2 cellular contexts compared by ENCODE assay signal in the genomic region with DNA sequence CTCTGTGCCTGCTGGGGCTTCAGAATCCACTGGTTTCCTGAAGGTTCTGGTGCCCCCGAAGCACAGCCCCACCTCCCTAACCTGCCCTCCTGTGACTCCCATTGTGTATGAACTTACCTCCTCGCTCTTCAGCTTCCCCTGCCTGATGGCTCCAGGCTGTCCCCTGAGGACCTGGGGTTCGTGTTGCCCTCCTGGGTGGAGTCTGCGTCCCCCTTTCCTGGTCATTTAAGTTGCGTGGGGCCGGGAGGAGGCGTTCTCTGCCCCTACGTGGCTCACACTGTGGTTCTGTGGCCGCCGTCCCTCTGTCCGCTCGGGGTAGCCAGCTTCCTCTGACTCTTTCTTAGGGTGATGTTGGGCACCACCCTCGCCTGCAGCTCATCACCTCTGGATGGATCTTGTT.
TF ChIP-seq lines count a peak whose summit lies in the region.

No MANE protein-coding gene starts in this region.

TF ChIP-seq in HepG2, 621 proteins besides CTCF, POLR2A, EP300 and RAD21 (continues in another document):
- no peak for TF ChIP-seq ATRX (CRISPR knock-in tag; IDR thresholded peaks at IDR 0.05; ENCODE audit: borderline replicate concordance)
- no peak for TF ChIP-seq FOXP1 (IDR thresholded peaks at IDR 0.05)
- no peak for TF ChIP-seq FOXP1 (CRISPR knock-in tag; IDR thresholded peaks at IDR 0.05)
- no peak for TF ChIP-seq PTBP1 (IDR thresholded peaks at IDR 0.05; ENCODE audit: low read depth, low read length, poor library complexity, severe bottlenecking)
- no peak for TF ChIP-seq HHEX (CRISPR knock-in tag; IDR thresholded peaks at IDR 0.05)
- no peak for TF ChIP-seq ZNF766 (CRISPR knock-in tag; IDR thresholded peaks at IDR 0.05; ENCODE audit: borderline replicate concordance)
- TF ChIP-seq NFIC (IDR thresholded peaks at IDR 0.05; ENCODE audit: low read length): no peak
- no peak for TF ChIP-seq KDM3A (CRISPR knock-in tag; IDR thresholded peaks at IDR 0.05; ENCODE audit: low read depth)
- TF ChIP-seq PHF8 (CRISPR knock-in tag; IDR thresholded peaks at IDR 0.05): no peak
- no peak for TF ChIP-seq KLF9 (CRISPR knock-in tag; IDR thresholded peaks at IDR 0.05; ENCODE audit: low read depth)
- no peak for TF ChIP-seq ZNF430 (CRISPR knock-in tag; IDR thresholded peaks at IDR 0.05)
- no peak for TF ChIP-seq ZNF432 (CRISPR knock-in tag; IDR thresholded peaks at IDR 0.05; ENCODE audit: borderline replicate concordance)
- TF ChIP-seq ZNF552 (CRISPR knock-in tag; IDR thresholded peaks at IDR 0.05; ENCODE audit: borderline replicate concordance): no peak
- TF ChIP-seq HNRNPL (IDR thresholded peaks at IDR 0.05; ENCODE audit: low read depth, low read length): no peak
- TF ChIP-seq ZNF75D (CRISPR knock-in tag; IDR thresholded peaks at IDR 0.05; ENCODE audit: borderline replicate concordance): no peak
- no peak for TF ChIP-seq ADNP (CRISPR knock-in tag; IDR thresholded peaks at IDR 0.05)
- TF ChIP-seq ZNF318 (CRISPR knock-in tag; IDR thresholded peaks at IDR 0.05): no peak
- TF ChIP-seq, protein P1, sequence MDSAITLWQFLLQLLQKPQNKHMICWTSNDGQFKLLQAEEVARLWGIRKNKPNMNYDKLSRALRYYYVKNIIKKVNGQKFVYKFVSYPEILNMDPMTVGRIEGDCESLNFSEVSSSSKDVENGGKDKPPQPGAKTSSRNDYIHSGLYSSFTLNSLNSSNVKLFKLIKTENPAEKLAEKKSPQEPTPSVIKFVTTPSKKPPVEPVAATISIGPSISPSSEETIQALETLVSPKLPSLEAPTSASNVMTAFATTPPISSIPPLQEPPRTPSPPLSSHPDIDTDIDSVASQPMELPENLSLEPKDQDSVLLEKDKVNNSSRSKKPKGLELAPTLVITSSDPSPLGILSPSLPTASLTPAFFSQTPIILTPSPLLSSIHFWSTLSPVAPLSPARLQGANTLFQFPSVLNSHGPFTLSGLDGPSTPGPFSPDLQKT (CRISPR knock-in tag; IDR thresholded peaks at IDR 0.05; ENCODE audit: borderline replicate concordance): no peak
- no peak for TF ChIP-seq NFIB (CRISPR knock-in tag; IDR thresholded peaks at IDR 0.05; ENCODE audit: borderline replicate concordance)
- TF ChIP-seq, protein P2, sequence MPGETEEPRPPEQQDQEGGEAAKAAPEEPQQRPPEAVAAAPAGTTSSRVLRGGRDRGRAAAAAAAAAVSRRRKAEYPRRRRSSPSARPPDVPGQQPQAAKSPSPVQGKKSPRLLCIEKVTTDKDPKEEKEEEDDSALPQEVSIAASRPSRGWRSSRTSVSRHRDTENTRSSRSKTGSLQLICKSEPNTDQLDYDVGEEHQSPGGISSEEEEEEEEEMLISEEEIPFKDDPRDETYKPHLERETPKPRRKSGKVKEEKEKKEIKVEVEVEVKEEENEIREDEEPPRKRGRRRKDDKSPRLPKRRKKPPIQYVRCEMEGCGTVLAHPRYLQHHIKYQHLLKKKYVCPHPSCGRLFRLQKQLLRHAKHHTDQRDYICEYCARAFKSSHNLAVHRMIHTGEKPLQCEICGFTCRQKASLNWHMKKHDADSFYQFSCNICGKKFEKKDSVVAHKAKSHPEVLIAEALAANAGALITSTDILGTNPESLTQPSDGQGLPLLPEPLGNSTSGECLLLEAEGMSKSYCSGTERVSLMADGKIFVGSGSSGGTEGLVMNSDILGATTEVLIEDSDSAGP (CRISPR knock-in tag; IDR thresholded peaks at IDR 0.05; ENCODE audit: borderline replicate concordance): no peak

TF ChIP-seq in SK-N-SH, 30 proteins besides CTCF, POLR2A, EP300 and RAD21:
- no peak for TF ChIP-seq RCOR1 (IDR thresholded peaks at IDR 0.05; ENCODE audit: low read length)
- no peak for TF ChIP-seq NRF1 (IDR thresholded peaks at IDR 0.05; ENCODE audit: low read depth, low read length)
- no peak for TF ChIP-seq ELF1 (IDR thresholded peaks at IDR 0.05)
- TF ChIP-seq MEF2A (IDR thresholded peaks at IDR 0.05; ENCODE audit: borderline replicate concordance, low read depth): no peak
- no peak for TF ChIP-seq MAX (IDR thresholded peaks at IDR 0.05; ENCODE audit: low read depth)
- no peak for TF ChIP-seq JUND (IDR thresholded peaks at IDR 0.05)
- no peak for TF ChIP-seq NFIC (IDR thresholded peaks at IDR 0.05; ENCODE audit: borderline replicate concordance)
- no peak for TF ChIP-seq MXI1 (IDR thresholded peaks at IDR 0.05; ENCODE audit: low read depth, low read length)
- TF ChIP-seq FOSL2 (IDR thresholded peaks at IDR 0.05; ENCODE audit: borderline replicate concordance, low read depth): no peak
- TF ChIP-seq EZH2phosphoT487 (IDR thresholded peaks at IDR 0.05; ENCODE audit: borderline replicate concordance, low read depth): no peak
- TF ChIP-seq, protein P3, sequence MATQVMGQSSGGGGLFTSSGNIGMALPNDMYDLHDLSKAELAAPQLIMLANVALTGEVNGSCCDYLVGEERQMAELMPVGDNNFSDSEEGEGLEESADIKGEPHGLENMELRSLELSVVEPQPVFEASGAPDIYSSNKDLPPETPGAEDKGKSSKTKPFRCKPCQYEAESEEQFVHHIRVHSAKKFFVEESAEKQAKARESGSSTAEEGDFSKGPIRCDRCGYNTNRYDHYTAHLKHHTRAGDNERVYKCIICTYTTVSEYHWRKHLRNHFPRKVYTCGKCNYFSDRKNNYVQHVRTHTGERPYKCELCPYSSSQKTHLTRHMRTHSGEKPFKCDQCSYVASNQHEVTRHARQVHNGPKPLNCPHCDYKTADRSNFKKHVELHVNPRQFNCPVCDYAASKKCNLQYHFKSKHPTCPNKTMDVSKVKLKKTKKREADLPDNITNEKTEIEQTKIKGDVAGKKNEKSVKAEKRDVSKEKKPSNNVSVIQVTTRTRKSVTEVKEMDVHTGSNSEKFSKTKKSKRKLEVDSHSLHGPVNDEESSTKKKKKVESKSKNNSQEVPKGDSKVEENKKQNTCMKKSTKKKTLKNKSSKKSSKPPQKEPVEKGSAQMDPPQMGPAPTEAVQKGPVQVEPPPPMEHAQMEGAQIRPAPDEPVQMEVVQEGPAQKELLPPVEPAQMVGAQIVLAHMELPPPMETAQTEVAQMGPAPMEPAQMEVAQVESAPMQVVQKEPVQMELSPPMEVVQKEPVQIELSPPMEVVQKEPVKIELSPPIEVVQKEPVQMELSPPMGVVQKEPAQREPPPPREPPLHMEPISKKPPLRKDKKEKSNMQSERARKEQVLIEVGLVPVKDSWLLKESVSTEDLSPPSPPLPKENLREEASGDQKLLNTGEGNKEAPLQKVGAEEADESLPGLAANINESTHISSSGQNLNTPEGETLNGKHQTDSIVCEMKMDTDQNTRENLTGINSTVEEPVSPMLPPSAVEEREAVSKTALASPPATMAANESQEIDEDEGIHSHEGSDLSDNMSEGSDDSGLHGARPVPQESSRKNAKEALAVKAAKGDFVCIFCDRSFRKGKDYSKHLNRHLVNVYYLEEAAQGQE (IDR thresholded peaks at IDR 0.05; ENCODE audit: low read depth, low read length): no peak
- no peak for TF ChIP-seq GABPA (IDR thresholded peaks at IDR 0.05; ENCODE audit: low read depth)
- no peak for TF ChIP-seq RFX5 (IDR thresholded peaks at IDR 0.05; ENCODE audit: low read length)
- TF ChIP-seq, protein P4, sequence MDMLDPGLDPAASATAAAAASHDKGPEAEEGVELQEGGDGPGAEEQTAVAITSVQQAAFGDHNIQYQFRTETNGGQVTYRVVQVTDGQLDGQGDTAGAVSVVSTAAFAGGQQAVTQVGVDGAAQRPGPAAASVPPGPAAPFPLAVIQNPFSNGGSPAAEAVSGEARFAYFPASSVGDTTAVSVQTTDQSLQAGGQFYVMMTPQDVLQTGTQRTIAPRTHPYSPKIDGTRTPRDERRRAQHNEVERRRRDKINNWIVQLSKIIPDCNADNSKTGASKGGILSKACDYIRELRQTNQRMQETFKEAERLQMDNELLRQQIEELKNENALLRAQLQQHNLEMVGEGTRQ (IDR thresholded peaks at IDR 0.05; ENCODE audit: borderline replicate concordance, low read depth, low read length): no peak
- TF ChIP-seq TCF12 (IDR thresholded peaks at IDR 0.05): no peak
- TF ChIP-seq, protein P5, sequence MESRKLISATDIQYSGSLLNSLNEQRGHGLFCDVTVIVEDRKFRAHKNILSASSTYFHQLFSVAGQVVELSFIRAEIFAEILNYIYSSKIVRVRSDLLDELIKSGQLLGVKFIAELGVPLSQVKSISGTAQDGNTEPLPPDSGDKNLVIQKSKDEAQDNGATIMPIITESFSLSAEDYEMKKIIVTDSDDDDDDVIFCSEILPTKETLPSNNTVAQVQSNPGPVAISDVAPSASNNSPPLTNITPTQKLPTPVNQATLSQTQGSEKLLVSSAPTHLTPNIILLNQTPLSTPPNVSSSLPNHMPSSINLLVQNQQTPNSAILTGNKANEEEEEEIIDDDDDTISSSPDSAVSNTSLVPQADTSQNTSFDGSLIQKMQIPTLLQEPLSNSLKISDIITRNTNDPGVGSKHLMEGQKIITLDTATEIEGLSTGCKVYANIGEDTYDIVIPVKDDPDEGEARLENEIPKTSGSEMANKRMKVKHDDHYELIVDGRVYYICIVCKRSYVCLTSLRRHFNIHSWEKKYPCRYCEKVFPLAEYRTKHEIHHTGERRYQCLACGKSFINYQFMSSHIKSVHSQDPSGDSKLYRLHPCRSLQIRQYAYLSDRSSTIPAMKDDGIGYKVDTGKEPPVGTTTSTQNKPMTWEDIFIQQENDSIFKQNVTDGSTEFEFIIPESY (IDR thresholded peaks at IDR 0.05; ENCODE audit: borderline replicate concordance, low read depth): no peak
- TF ChIP-seq TEAD4 (IDR thresholded peaks at IDR 0.05; ENCODE audit: borderline replicate concordance, insufficient read depth): no peak
- no peak for TF ChIP-seq POLR2AphosphoS5 (IDR thresholded peaks at IDR 0.05; ENCODE audit: low read depth, low read length)
- TF ChIP-seq SMC3 (IDR thresholded peaks at IDR 0.05; ENCODE audit: low read depth, low read length): no peak
- TF ChIP-seq TAF1 (IDR thresholded peaks at IDR 0.05; ENCODE audit: borderline replicate concordance, low read depth, low read length): no peak
